Comparison of ENCODE assay signal across 1 cellular context in the genomic region with DNA sequence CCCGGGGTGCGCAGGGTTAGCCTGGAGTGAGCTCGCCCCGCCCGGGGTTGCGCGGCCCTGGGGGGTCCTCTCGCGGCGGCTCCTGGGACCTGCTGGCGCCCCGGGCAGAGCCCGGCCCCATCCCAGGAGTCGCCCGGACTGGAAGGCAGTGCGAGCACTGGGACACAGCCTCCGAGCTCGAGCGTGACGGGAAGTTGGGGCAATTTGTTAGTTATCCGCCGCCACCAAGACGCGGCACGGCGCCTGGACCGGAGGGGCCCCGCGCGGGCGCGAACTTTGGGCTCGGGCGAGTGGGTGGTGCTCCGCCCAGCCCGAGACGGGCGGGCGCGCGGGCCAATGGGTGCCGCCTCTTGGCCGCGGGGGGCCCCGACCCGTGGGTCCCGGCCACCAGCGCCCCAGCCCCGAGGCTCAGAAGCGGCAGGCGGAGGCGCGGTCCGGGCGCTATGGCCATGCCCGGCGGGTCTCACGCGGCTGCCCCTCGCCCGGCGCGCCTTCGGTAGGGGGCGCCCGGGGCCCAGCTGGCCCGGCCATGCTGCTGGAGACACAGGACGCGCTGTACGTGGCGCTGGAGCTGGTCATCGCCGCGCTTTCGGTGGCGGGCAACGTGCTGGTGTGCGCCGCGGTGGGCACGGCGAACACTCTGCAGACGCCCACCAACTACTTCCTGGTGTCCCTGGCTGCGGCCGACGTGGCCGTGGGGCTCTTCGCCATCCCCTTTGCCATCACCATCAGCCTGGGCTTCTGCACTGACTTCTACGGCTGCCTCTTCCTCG.
TF ChIP-seq lines count a peak whose summit lies in the region.

ADORA2B (plus strand) TSS at position 411 of the 773 bp plus-strand sequence; CDS start at position 530, 119 bp downstream.

TF ChIP-seq in HepG2, 621 proteins besides CTCF, POLR2A, EP300 and RAD21 (continued from another document and continues in another):
- TF ChIP-seq KIAA2018 (CRISPR knock-in tag; IDR thresholded peaks at IDR 0.05; ENCODE audit: borderline replicate concordance): no peak
- TF ChIP-seq SIX4 (CRISPR knock-in tag; IDR thresholded peaks at IDR 0.05): no peak
- no peak for TF ChIP-seq FOXA1 (IDR thresholded peaks at IDR 0.05)
- peak; percentile 38; the same call in 1 of the 2 replicates for TF ChIP-seq FOXA1 (CRISPR knock-in tag; IDR thresholded peaks at IDR 0.05)
- no peak for TF ChIP-seq ZNF326 (CRISPR knock-in tag; IDR thresholded peaks at IDR 0.05; ENCODE audit: borderline replicate concordance)
- no peak for TF ChIP-seq FOSL1 (CRISPR knock-in tag; IDR thresholded peaks at IDR 0.05; ENCODE audit: borderline replicate concordance)
- TF ChIP-seq SNAPC5 (CRISPR knock-in tag; IDR thresholded peaks at IDR 0.05; ENCODE audit: borderline replicate concordance): 0 out of 2 replicates have a peak, but pooled peaks have one; percentile 28
- TF ChIP-seq SOX13 (IDR thresholded peaks at IDR 0.05): no peak
- 0 out of 4 replicates have a peak, but pooled peaks of 1 of the 2 experiments have one; percentile 4 for TF ChIP-seq SOX13 (CRISPR knock-in tag; conservative IDR thresholded peaks at IDR 0.05 in 1 of 2, IDR thresholded peaks at IDR 0.05 in 1 of 2)
- TF ChIP-seq, protein P1, sequence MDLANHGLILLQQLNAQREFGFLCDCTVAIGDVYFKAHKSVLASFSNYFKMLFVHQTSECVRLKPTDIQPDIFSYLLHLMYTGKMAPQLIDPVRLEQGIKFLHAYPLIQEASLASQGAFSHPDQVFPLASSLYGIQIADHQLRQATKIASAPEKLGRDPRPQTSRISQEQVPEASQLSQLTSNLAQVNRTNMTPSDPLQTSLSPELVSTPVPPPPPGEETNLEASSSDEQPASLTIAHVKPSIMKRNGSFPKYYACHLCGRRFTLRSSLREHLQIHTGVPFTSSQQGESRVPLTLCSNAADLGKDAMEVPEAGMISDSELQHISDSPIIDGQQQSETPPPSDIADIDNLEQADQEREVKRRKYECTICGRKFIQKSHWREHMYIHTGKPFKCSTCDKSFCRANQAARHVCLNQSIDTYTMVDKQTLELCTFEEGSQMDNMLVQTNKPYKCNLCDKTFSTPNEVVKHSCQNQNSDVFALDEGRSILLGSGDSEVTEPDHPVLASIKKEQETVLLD (CRISPR knock-in tag; IDR thresholded peaks at IDR 0.05; ENCODE audit: low read depth): peak; percentile 53; the same call in 1 of the 2 replicates
- TF ChIP-seq ZBTB26 (CRISPR knock-in tag; IDR thresholded peaks at IDR 0.05; ENCODE audit: borderline replicate concordance): no peak
- no peak for TF ChIP-seq TP53 (CRISPR knock-in tag; conservative IDR thresholded peaks at IDR 0.05)
- TF ChIP-seq MAFG (CRISPR knock-in tag; IDR thresholded peaks at IDR 0.05): no peak
- TF ChIP-seq NR2F6 (IDR thresholded peaks at IDR 0.05): no peak
- TF ChIP-seq NR2F6 (CRISPR knock-in tag; IDR thresholded peaks at IDR 0.05): no peak
- no peak; the same call in 1 of the 2 replicates for TF ChIP-seq KLF6 (CRISPR knock-in tag; IDR thresholded peaks at IDR 0.05)
- peak; percentile 79; the same call in 1 of the 2 replicates for TF ChIP-seq SP4 (CRISPR knock-in tag; IDR thresholded peaks at IDR 0.05)
- peak; percentile 14; the same call in 1 of the 2 replicates for TF ChIP-seq TMF1 (CRISPR knock-in tag; IDR thresholded peaks at IDR 0.05; ENCODE audit: low read depth)
- TF ChIP-seq IRX3 (CRISPR knock-in tag; IDR thresholded peaks at IDR 0.05; ENCODE audit: borderline replicate concordance, low read depth): no peak; the same call in 1 of the 2 replicates
- no peak for TF ChIP-seq RFX5 (IDR thresholded peaks at IDR 0.05; ENCODE audit: low read depth, low read length)
- peak; percentile 44; the same call in 1 of the 2 replicates for TF ChIP-seq ZNF317 (CRISPR knock-in tag; IDR thresholded peaks at IDR 0.05)
- TF ChIP-seq KDM6A (CRISPR knock-in tag; IDR thresholded peaks at IDR 0.05; ENCODE audit: low read depth): no peak
- TF ChIP-seq KLF13 (CRISPR knock-in tag; IDR thresholded peaks at IDR 0.05): 0 out of 2 replicates have a peak, but pooled peaks have one; percentile 30
- no peak for TF ChIP-seq ZNF674 (CRISPR knock-in tag; IDR thresholded peaks at IDR 0.05; ENCODE audit: low read depth)
- TF ChIP-seq ZC3H4 (CRISPR knock-in tag; IDR thresholded peaks at IDR 0.05; ENCODE audit: borderline replicate concordance): no peak; the same call in 1 of the 2 replicates
- TF ChIP-seq NFYB (CRISPR knock-in tag; IDR thresholded peaks at IDR 0.05): peak; percentile 55; the same call in 1 of the 2 replicates
- TF ChIP-seq ZFYVE20 (CRISPR knock-in tag; IDR thresholded peaks at IDR 0.05; ENCODE audit: borderline replicate concordance, low read depth): peak; percentile 28; the same call in 1 of the 2 replicates
- TF ChIP-seq ZNF83 (CRISPR knock-in tag; IDR thresholded peaks at IDR 0.05; ENCODE audit: borderline replicate concordance): peak; percentile 62; the same call in 1 of the 2 replicates
- 0 out of 2 replicates have a peak, but pooled peaks have one; percentile 68 for TF ChIP-seq ZNF720 (CRISPR knock-in tag; IDR thresholded peaks at IDR 0.05)
- peak; percentile 64 for TF ChIP-seq RXRA (CRISPR knock-in tag; IDR thresholded peaks at IDR 0.05)
- TF ChIP-seq FOXK1 (CRISPR knock-in tag; IDR thresholded peaks at IDR 0.05; ENCODE audit: borderline replicate concordance, low read depth): peak; percentile 42; the same call in 1 of the 2 replicates
- TF ChIP-seq ZBTB46 (CRISPR knock-in tag; IDR thresholded peaks at IDR 0.05; ENCODE audit: borderline replicate concordance): peak; percentile 75
- TF ChIP-seq ZSCAN21 (CRISPR knock-in tag; IDR thresholded peaks at IDR 0.05; ENCODE audit: borderline replicate concordance): peak; percentile 66
- TF ChIP-seq, protein P2, sequence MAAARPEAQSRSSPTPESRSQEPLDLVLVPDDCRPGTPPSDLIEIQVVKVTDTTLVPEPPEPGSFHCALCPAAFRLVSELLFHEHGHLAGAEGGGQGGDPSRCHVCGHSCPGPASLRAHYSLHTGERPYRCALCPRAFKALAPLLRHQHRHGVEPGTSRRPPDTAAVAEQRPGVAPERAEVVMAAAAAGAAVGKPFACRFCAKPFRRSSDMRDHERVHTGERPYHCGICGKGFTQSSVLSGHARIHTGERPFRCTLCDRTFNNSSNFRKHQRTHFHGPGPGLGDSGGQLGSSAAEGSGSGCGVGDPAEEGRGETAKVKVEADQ (CRISPR knock-in tag; IDR thresholded peaks at IDR 0.05; ENCODE audit: borderline replicate concordance): peak; percentile 55; the same call in 1 of the 2 replicates
- TF ChIP-seq HOXA5 (CRISPR knock-in tag; IDR thresholded peaks at IDR 0.05): no peak
- peak; percentile 72 for TF ChIP-seq ELF3 (CRISPR knock-in tag; IDR thresholded peaks at IDR 0.05)
- TF ChIP-seq FOXM1 (CRISPR knock-in tag; IDR thresholded peaks at IDR 0.05): no peak
- peak; percentile 58; the same call in 1 of the 2 replicates for TF ChIP-seq GABPB1 (CRISPR knock-in tag; IDR thresholded peaks at IDR 0.05)
- TF ChIP-seq ZNF329 (CRISPR knock-in tag; IDR thresholded peaks at IDR 0.05; ENCODE audit: low read depth): peak; percentile 45; the same call in 1 of the 2 replicates
- TF ChIP-seq PRMT3 (CRISPR knock-in tag; IDR thresholded peaks at IDR 0.05; ENCODE audit: borderline replicate concordance, low read depth): no peak
- TF ChIP-seq, protein P3, sequence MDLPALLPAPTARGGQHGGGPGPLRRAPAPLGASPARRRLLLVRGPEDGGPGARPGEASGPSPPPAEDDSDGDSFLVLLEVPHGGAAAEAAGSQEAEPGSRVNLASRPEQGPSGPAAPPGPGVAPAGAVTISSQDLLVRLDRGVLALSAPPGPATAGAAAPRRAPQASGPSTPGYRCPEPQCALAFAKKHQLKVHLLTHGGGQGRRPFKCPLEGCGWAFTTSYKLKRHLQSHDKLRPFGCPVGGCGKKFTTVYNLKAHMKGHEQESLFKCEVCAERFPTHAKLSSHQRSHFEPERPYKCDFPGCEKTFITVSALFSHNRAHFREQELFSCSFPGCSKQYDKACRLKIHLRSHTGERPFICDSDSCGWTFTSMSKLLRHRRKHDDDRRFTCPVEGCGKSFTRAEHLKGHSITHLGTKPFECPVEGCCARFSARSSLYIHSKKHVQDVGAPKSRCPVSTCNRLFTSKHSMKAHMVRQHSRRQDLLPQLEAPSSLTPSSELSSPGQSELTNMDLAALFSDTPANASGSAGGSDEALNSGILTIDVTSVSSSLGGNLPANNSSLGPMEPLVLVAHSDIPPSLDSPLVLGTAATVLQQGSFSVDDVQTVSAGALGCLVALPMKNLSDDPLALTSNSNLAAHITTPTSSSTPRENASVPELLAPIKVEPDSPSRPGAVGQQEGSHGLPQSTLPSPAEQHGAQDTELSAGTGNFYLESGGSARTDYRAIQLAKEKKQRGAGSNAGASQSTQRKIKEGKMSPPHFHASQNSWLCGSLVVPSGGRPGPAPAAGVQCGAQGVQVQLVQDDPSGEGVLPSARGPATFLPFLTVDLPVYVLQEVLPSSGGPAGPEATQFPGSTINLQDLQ (CRISPR knock-in tag; IDR thresholded peaks at IDR 0.05): peak; percentile 87; the same call in 1 of the 2 replicates
